ENCODE assay signal across 37 cellular contexts in genomic region chr4:32094987-32095386, GRCh38.
"Had no signal": no experiment of that assay in that cellular context is flagged by ENCODE, and none has a peak within 500 bp of the region (broad histone marks: within the 10 kb centered on the region; RNA-seq: fewer than 3 reads in every experiment).

No MANE protein-coding gene starts in this region.

- H3K36me3 ChIP-seq: adrenal gland, brain microvascular endothelial cell, breast epithelium had no signal

- H3K27ac ChIP-seq: adrenal gland, body of pancreas, brain microvascular endothelial cell, breast epithelium, VCaP had no signal

- H3K4me1 Mint-ChIP-seq: activated B cell treated with CpG ODN at 0.5 μM for 24 hours; activated CD4-positive, alpha-beta T cell treated with anti-CD3 and anti-CD28 coated beads, Interleukin-2, amount 10 ng/mL, durations not matched to agents 24 days and 14 days; activated naive CD8-positive, alpha-beta T cell treated with anti-CD3 and anti-CD28 coated beads for 36 hours; activated T-helper 17 cell treated with anti-CD3 and anti-CD28 coated beads, Interleukin-2, amount 50 U/mL, for 72 hours had no signal

- H3K27ac Mint-ChIP-seq: activated B cell treated with CpG ODN at 0.5 μM for 24 hours; activated CD4-positive, alpha-beta memory T cell treated with anti-CD3 and anti-CD28 coated beads for 36 hours; activated CD4-positive, alpha-beta T cell treated with anti-CD3 and anti-CD28 coated beads, Interleukin-2, amount 10 ng/mL, durations not matched to agents 24 days and 14 days; activated CD8-positive, alpha-beta T cell treated with anti-CD3 and anti-CD28 coated beads for 36 hours; activated naive CD4-positive, alpha-beta T cell treated with anti-CD3 and anti-CD28 coated beads for 36 hours; activated naive CD4-positive, alpha-beta T cell treated with anti-CD3 and anti-CD28 coated beads, Interleukin-2, amount 50 U/mL, for 72 hours; activated naive CD8-positive, alpha-beta T cell treated with anti-CD3 and anti-CD28 coated beads for 36 hours; activated T-cell treated with anti-CD3 and anti-CD28 coated beads, Interleukin-2, amount 50 U/mL, for 72 hours; activated T-helper 1 cell treated with anti-CD3 and anti-CD28 coated beads, Interleukin-12 subunit alpha, Interleukin-12 subunit beta, Interleukin-2, Interleukin-4 antibody, amounts not matched to agents 30 ng/mL and 10 ng/mL and 1 ng/mL, durations not matched to agents 14 hours and 24 hours and 36 hours; activated T-helper 17 cell treated with anti-CD3 and anti-CD28 coated beads, Interleukin-2, amount 50 U/mL, for 72 hours; T-helper 1 cell treated with Interleukin-12 subunit alpha and Interleukin-12 subunit beta and Interleukin-4 antibody, amounts not matched to agents 30 μg/mL and 1 μg/mL, for 36 hours; T-helper 2 cell treated with Interferon-gamma antibody and Interleukin-4, amounts not matched to agents 5 μg/mL and 100 μg/mL, for 36 hours had no signal

- DNase-seq: activated B cell treated with CpG ODN at 0.5 μM for 24 hours; activated CD4-positive, alpha-beta memory T cell treated with anti-CD3 and anti-CD28 coated beads for 36 hours; activated CD4-positive, alpha-beta T cell treated with anti-CD3 and anti-CD28 coated beads for 4 hours; activated CD4-positive, alpha-beta T cell treated with anti-CD3 and anti-CD28 coated beads, Interleukin-2, amount 10 ng/mL, durations not matched to agents 24 days and 14 days; activated CD4-positive, alpha-beta T cell treated with anti-CD3 and anti-CD28 coated beads, Interleukin-2, amount 50 U/mL, for 1 hour; activated CD4-positive, alpha-beta T cell treated with anti-CD3 and anti-CD28 coated beads, Interleukin-2, amount 50 U/mL, for 4 hours; activated CD4-positive, CD25-positive, alpha-beta regulatory T cell treated with anti-CD3 and anti-CD28 coated beads, Interleukin-2, amount 50 U/mL, for 72 hours; activated CD8-positive, alpha-beta memory T cell treated with anti-CD3 and anti-CD28 coated beads, Interleukin-2, amount 50 U/mL, for 4 hours; activated CD8-positive, alpha-beta T cell treated with anti-CD3 and anti-CD28 coated beads for 36 hours; activated effector memory CD4-positive, alpha-beta T cell treated with anti-CD3 and anti-CD28 coated beads, Interleukin-2, amount 50 U/mL, for 16 hours; activated gamma-delta T cell treated with Interleukin-2 at 50 U/mL for 16 hours; activated naive CD4-positive, alpha-beta T cell; activated naive CD4-positive, alpha-beta T cell treated with anti-CD3 and anti-CD28 coated beads for 36 hours; activated naive CD4-positive, alpha-beta T cell treated with anti-CD3 and anti-CD28 coated beads, Interleukin-2, amount 50 U/mL, for 16 hours; activated naive CD8-positive, alpha-beta T cell treated with anti-CD3 and anti-CD28 coated beads for 36 hours; activated T-cell treated with anti-CD3 and anti-CD28 coated beads for 4 hours; activated T-cell treated with anti-CD3 and anti-CD28 coated beads, Interleukin-2, amount 50 U/mL, for 1 hour; activated T-cell treated with anti-CD3 and anti-CD28 coated beads, Interleukin-2, amount 50 U/mL, for 4 hours; activated T-cell treated with anti-CD3 and anti-CD28 coated beads, Interleukin-2, amount 50 U/mL, for 72 hours; adrenal gland; amniotic stem cell; aorta; body of pancreas; brain microvascular endothelial cell; central memory CD4-positive, alpha-beta T cell; T-helper 1 cell; T-helper 2 cell; T-helper 9 cell had no signal

- H3K9me3 ChIP-seq: adrenal gland, body of pancreas, breast epithelium had no signal

- FAIRE-seq: astrocyte, TTC549 had no signal

- H3K27me3 Mint-ChIP-seq: activated B cell treated with CpG ODN at 0.5 μM for 24 hours; activated CD4-positive, alpha-beta memory T cell treated with anti-CD3 and anti-CD28 coated beads for 36 hours; activated CD4-positive, alpha-beta T cell treated with anti-CD3 and anti-CD28 coated beads, Interleukin-2, amount 10 ng/mL, durations not matched to agents 24 days and 14 days; activated CD8-positive, alpha-beta T cell treated with anti-CD3 and anti-CD28 coated beads for 36 hours; activated naive CD8-positive, alpha-beta T cell treated with anti-CD3 and anti-CD28 coated beads for 36 hours; activated T-helper 17 cell treated with anti-CD3 and anti-CD28 coated beads, Interleukin-2, amount 50 U/mL, for 72 hours had no signal

- H3K9me3 Mint-ChIP-seq: T-helper 1 cell treated with Interleukin-12 subunit alpha and Interleukin-12 subunit beta and Interleukin-4 antibody, amounts not matched to agents 30 μg/mL and 1 μg/mL, for 36 hours had no signal

- H3K4me3 Mint-ChIP-seq: activated B cell treated with CpG ODN at 0.5 μM for 24 hours; activated CD4-positive, alpha-beta memory T cell treated with anti-CD3 and anti-CD28 coated beads for 36 hours; activated CD4-positive, alpha-beta T cell treated with anti-CD3 and anti-CD28 coated beads, Interleukin-2, amount 10 ng/mL, durations not matched to agents 24 days and 14 days; activated CD8-positive, alpha-beta T cell treated with anti-CD3 and anti-CD28 coated beads for 36 hours; activated naive CD4-positive, alpha-beta T cell treated with anti-CD3 and anti-CD28 coated beads for 36 hours; activated naive CD8-positive, alpha-beta T cell treated with anti-CD3 and anti-CD28 coated beads for 36 hours; activated T-cell treated with anti-CD3 and anti-CD28 coated beads, Interleukin-2, amount 50 U/mL, for 4 hours; activated T-cell treated with anti-CD3 and anti-CD28 coated beads, Interleukin-2, amount 50 U/mL, for 72 hours; activated T-helper 1 cell treated with anti-CD3 and anti-CD28 coated beads, Interleukin-12 subunit alpha, Interleukin-12 subunit beta, Interleukin-2, Interleukin-4 antibody, amounts not matched to agents 30 ng/mL and 10 ng/mL and 1 ng/mL, durations not matched to agents 14 hours and 24 hours and 36 hours; activated T-helper 17 cell treated with anti-CD3 and anti-CD28 coated beads, Interleukin-2, amount 50 U/mL, for 72 hours; T-helper 1 cell treated with Interleukin-12 subunit alpha and Interleukin-12 subunit beta and Interleukin-4 antibody, amounts not matched to agents 30 μg/mL and 1 μg/mL, for 36 hours; T-helper 2 cell treated with Interferon-gamma antibody and Interleukin-4, amounts not matched to agents 5 μg/mL and 100 μg/mL, for 36 hours had no signal

- H3K4me3 ChIP-seq: adrenal gland, body of pancreas, breast epithelium had no signal

- ATAC-seq: activated CD8-positive, alpha-beta T cell treated with anti-CD3 and anti-CD28 coated beads for 36 hours; activated naive CD4-positive, alpha-beta T cell treated with anti-CD3 and anti-CD28 coated beads, Interleukin-2, amount 50 U/mL, for 72 hours; activated T-cell treated with anti-CD3 and anti-CD28 coated beads, Interleukin-2, amount 50 U/mL, for 4 hours; activated T-cell treated with anti-CD3 and anti-CD28 coated beads, Interleukin-2, amount 50 U/mL, for 72 hours; activated T-helper 17 cell treated with anti-CD3 and anti-CD28 coated beads, Interleukin-2, amount 50 U/mL, for 72 hours; body of pancreas had no signal

- H3K27me3 ChIP-seq: adrenal gland, body of pancreas, brain microvascular endothelial cell, breast epithelium had no signal

- H3K4me1 ChIP-seq: adrenal gland, body of pancreas, breast epithelium had no signal

- H3K36me3 Mint-ChIP-seq: activated CD4-positive, alpha-beta memory T cell treated with anti-CD3 and anti-CD28 coated beads for 36 hours; activated naive CD4-positive, alpha-beta T cell treated with anti-CD3 and anti-CD28 coated beads, Interleukin-2, amount 50 U/mL, for 72 hours; activated naive CD8-positive, alpha-beta T cell treated with anti-CD3 and anti-CD28 coated beads for 36 hours had no signal
